ENCODE assay signal across 17 cellular contexts in genomic region chr18:53093650-53094049, GRCh38.
"Had no signal": no experiment of that assay in that cellular context is flagged by ENCODE, and none has a peak within 500 bp of the region (broad histone marks: within the 10 kb centered on the region; RNA-seq: fewer than 3 reads in every experiment).

No MANE protein-coding gene starts in this region.

- H3K27ac ChIP-seq: colonic mucosa, foreskin keratinocyte, left ventricle myocardium inferior, lower lobe of right lung, neutrophil had no signal

- ATAC-seq: foreskin keratinocyte, lower lobe of right lung, right cardiac atrium had no signal

- H3K4me1 Mint-ChIP-seq: immature natural killer cell, memory B cell, nephron had no signal

- H3K27ac Mint-ChIP-seq: immature natural killer cell, memory B cell, mesothelial cell of epicardium, nephron had no signal

- H3K4me3 ChIP-seq: colonic mucosa, left ventricle myocardium inferior, lower lobe of right lung had no signal

- H3K27me3 Mint-ChIP-seq: memory B cell had no signal

- H3K36me3 ChIP-seq: colonic mucosa, left ventricle myocardium inferior, lower lobe of right lung, neutrophil had no signal

- H3K9me3 Mint-ChIP-seq: nephron had no signal

- H3K9me3 ChIP-seq: colonic mucosa, left ventricle myocardium inferior, lower lobe of right lung, neutrophil had no signal

- H3K36me3 Mint-ChIP-seq: immature natural killer cell, memory B cell, mesothelial cell of epicardium had no signal

- H3K4me3 Mint-ChIP-seq: immature natural killer cell, memory B cell, mesothelial cell of epicardium, nephron had no signal

- H3K27me3 ChIP-seq: colonic mucosa, foreskin keratinocyte, neutrophil had no signal

- DNase-seq: colonic mucosa; dermis blood vessel endothelial cell; erythroblast; foreskin keratinocyte; immature natural killer cell; left ventricle myocardium inferior; lower lobe of right lung; posterior cingulate gyrus; right cardiac atrium; small intestine; stimulated activated CD4-positive, alpha-beta T cell treated with anti-CD3 and anti-CD28 coated beads, Interleukin-12 subunit alpha, Interleukin-12 subunit beta, amount 100 ng/mL, for 4 hours; stimulated activated naive CD4-positive, alpha-beta T cell treated with Interleukin-2 at 50 U/mL for 16 hours; trophoblast cell had no signal

- H3K4me1 ChIP-seq: colonic mucosa, foreskin keratinocyte, left ventricle myocardium inferior, lower lobe of right lung had no signal
